Comparison of ENCODE assay signal across 1 cellular context in the genomic region with DNA sequence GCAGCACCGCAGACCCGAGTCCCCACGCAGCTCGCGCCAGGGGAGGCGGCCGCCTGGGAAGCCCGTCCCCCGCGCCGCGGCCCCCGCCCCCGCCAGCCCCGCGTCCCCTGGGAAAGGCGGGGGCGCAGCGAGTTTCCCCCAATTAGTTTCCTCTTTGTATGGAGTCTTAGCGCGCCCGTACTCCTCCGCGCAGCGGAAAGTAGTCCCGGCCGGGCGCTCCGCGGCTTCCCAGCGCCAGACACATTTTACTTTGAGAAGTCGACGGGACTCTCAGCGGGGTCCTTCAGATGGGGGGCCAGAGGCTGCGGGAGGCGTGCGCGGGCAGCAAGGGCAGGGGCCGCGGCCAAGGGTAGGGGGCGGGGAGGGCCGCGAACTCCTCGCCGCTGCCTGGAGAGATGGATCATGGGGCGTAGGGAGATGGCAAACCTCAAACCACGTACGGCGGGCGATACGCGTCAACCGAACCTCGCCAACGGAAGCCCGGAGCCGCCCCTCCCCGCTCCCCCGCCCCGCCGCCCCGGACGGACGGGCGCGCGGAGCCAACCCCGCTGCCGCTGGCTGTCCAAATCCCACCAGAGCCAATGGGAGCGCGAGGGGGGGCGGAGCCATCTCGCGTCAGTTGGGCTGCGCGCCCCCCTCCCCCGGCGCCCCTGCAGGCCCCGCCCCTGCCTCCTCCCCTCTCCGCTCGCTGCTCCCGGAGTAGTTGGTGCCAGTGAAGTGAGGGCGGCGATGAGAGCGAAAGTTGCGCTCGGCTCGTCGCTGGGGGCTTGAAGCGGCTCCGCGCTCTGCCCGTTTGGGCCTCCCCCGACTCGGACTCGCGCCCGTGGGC.
TF ChIP-seq lines count a peak whose summit lies in the region.

A gene (plus strand): TSS at position 706 of the 829 bp plus-strand sequence. CDS start 238 bp downstream, outside the sequence.

TF ChIP-seq in HEK293, 187 proteins besides CTCF, POLR2A, EP300 and RAD21 (continued from another document and continues in another):
- TF ChIP-seq, protein P1, sequence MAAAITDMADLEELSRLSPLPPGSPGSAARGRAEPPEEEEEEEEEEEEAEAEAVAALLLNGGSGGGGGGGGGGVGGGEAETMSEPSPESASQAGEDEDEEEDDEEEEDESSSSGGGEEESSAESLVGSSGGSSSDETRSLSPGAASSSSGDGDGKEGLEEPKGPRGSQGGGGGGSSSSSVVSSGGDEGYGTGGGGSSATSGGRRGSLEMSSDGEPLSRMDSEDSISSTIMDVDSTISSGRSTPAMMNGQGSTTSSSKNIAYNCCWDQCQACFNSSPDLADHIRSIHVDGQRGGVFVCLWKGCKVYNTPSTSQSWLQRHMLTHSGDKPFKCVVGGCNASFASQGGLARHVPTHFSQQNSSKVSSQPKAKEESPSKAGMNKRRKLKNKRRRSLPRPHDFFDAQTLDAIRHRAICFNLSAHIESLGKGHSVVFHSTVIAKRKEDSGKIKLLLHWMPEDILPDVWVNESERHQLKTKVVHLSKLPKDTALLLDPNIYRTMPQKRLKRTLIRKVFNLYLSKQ (tag by site-specific recombination; IDR thresholded peaks at IDR 0.05; ENCODE audit: borderline replicate concordance) = no peak
- TF ChIP-seq ZNF768 (tag by site-specific recombination; IDR thresholded peaks at IDR 0.05) (no peak), ZFHX2 (tag by site-specific recombination; conservative IDR thresholded peaks at IDR 0.05) (peak; percentile 93), ZNF132 (tag by site-specific recombination; IDR thresholded peaks at IDR 0.05; ENCODE audit: borderline replicate concordance) (no peak), ZBTB1 (tag by site-specific recombination; IDR thresholded peaks at IDR 0.05) (0 out of 2 replicates have a peak, but pooled peaks have one; percentile 63), ZBTB17 (tag by site-specific recombination; IDR thresholded peaks at IDR 0.05) (peak; percentile 82), ZNF202 (tag by site-specific recombination; IDR thresholded peaks at IDR 0.05; ENCODE audit: borderline replicate concordance) (no peak), ZNF155 (tag by site-specific recombination; IDR thresholded peaks at IDR 0.05) (no peak), ZNF600 (tag by site-specific recombination; IDR thresholded peaks at IDR 0.05) (peak; percentile 39; the same call in 1 of the 2 replicates), ZNF621 (tag by site-specific recombination; IDR thresholded peaks at IDR 0.05) (no peak), KLF10 (tag by site-specific recombination; IDR thresholded peaks at IDR 0.05) (peak; percentile 78), ZNF292 (tag by site-specific recombination; IDR thresholded peaks at IDR 0.05; ENCODE audit: borderline replicate concordance, low read depth) (no peak), ZNF555 (tag by site-specific recombination; conservative IDR thresholded peaks at IDR 0.05) (no peak), IKZF3 (tag by site-specific recombination; IDR thresholded peaks at IDR 0.05) (peak; percentile 80; the same call in 1 of the 2 replicates), ZNF521 (tag by site-specific recombination; IDR thresholded peaks at IDR 0.05) (no peak), ZNF530 (tag by site-specific recombination; IDR thresholded peaks at IDR 0.05; ENCODE audit: low read depth) (no peak), FEZF1 (tag by site-specific recombination; IDR thresholded peaks at IDR 0.05) (no peak), ZNF561 (tag by site-specific recombination; IDR thresholded peaks at IDR 0.05; ENCODE audit: borderline replicate concordance) (peak; percentile 91), ZBTB7A (tag by site-specific recombination; IDR thresholded peaks at IDR 0.05; ENCODE audit: low read depth) (peak; percentile 72; the same call in 1 of the 2 replicates), ZNF174 (tag by site-specific recombination; IDR thresholded peaks at IDR 0.05) (no peak), ZNF664 (tag by site-specific recombination; IDR thresholded peaks at IDR 0.05) (no peak), ZNF785 (tag by site-specific recombination; IDR thresholded peaks at IDR 0.05) (0 out of 2 replicates have a peak, but pooled peaks have one; percentile 60), KLF16 (tag by site-specific recombination; IDR thresholded peaks at IDR 0.05) (peak; percentile 96), ZNF747 (tag by site-specific recombination; IDR thresholded peaks at IDR 0.05) (no peak), ZXDB (tag by site-specific recombination; IDR thresholded peaks at IDR 0.05) (peak; percentile 95), ZNF214 (tag by site-specific recombination; IDR thresholded peaks at IDR 0.05; ENCODE audit: borderline replicate concordance) (no peak), ZBTB48 (tag by site-specific recombination; IDR thresholded peaks at IDR 0.05) (0 out of 2 replicates have a peak, but pooled peaks have one; percentile 38), ZNF548 (tag by site-specific recombination; IDR thresholded peaks at IDR 0.05) (no peak), ZNF302 (tag by site-specific recombination; IDR thresholded peaks at IDR 0.05; ENCODE audit: low read depth) (no peak), ZNF2 (tag by site-specific recombination; IDR thresholded peaks at IDR 0.05) (peak; percentile 73; the same call in 1 of the 2 replicates), ZNF433 (tag by site-specific recombination; IDR thresholded peaks at IDR 0.05; ENCODE audit: low read depth) (no peak), ZNF23 (tag by site-specific recombination; IDR thresholded peaks at IDR 0.05; ENCODE audit: borderline replicate concordance) (no peak), ZNF391 (tag by site-specific recombination; IDR thresholded peaks at IDR 0.05; ENCODE audit: borderline replicate concordance, low read depth) (peak; percentile 80; the same call in 1 of the 2 replicates), ZNF654 (tag by site-specific recombination; IDR thresholded peaks at IDR 0.05; ENCODE audit: low read depth) (no peak), TRIM28 (IDR thresholded peaks at IDR 0.05; ENCODE audit: borderline replicate concordance, low read length) (no peak), ZFP69B (tag by site-specific recombination; IDR thresholded peaks at IDR 0.05) (peak; percentile 83), ZNF350 (tag by site-specific recombination; IDR thresholded peaks at IDR 0.05) (no peak), YY1 (tag by site-specific recombination; IDR thresholded peaks at IDR 0.05) (peak; percentile 77), ZNF341 (tag by site-specific recombination; IDR thresholded peaks at IDR 0.05; ENCODE audit: low read depth) (peak; percentile 48), ZNF544 (tag by site-specific recombination; IDR thresholded peaks at IDR 0.05) (no peak)
- TF ChIP-seq, protein P2, sequence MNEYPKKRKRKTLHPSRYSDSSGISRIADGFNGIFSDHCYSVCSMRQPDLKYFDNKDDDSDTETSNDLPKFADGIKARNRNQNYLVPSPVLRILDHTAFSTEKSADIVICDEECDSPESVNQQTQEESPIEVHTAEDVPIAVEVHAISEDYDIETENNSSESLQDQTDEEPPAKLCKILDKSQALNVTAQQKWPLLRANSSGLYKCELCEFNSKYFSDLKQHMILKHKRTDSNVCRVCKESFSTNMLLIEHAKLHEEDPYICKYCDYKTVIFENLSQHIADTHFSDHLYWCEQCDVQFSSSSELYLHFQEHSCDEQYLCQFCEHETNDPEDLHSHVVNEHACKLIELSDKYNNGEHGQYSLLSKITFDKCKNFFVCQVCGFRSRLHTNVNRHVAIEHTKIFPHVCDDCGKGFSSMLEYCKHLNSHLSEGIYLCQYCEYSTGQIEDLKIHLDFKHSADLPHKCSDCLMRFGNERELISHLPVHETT (tag by site-specific recombination; IDR thresholded peaks at IDR 0.05) = peak; percentile 80
- TF ChIP-seq, protein P3, sequence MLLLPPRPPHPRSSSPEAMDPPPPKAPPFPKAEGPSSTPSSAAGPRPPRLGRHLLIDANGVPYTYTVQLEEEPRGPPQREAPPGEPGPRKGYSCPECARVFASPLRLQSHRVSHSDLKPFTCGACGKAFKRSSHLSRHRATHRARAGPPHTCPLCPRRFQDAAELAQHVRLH (tag by site-specific recombination; IDR thresholded peaks at IDR 0.05) = peak; percentile 84
- TF ChIP-seq, protein P4, sequence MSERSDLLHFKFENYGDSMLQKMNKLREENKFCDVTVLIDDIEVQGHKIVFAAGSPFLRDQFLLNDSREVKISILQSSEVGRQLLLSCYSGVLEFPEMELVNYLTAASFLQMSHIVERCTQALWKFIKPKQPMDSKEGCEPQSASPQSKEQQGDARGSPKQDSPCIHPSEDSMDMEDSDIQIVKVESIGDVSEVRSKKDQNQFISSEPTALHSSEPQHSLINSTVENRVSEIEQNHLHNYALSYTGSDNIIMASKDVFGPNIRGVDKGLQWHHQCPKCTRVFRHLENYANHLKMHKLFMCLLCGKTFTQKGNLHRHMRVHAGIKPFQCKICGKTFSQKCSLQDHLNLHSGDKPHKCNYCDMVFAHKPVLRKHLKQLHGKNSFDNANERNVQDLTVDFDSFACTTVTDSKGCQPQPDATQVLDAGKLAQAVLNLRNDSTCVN (tag by site-specific recombination; optimal IDR thresholded peaks at IDR 0.05) = peak; percentile 84
- TF ChIP-seq, protein P5, sequence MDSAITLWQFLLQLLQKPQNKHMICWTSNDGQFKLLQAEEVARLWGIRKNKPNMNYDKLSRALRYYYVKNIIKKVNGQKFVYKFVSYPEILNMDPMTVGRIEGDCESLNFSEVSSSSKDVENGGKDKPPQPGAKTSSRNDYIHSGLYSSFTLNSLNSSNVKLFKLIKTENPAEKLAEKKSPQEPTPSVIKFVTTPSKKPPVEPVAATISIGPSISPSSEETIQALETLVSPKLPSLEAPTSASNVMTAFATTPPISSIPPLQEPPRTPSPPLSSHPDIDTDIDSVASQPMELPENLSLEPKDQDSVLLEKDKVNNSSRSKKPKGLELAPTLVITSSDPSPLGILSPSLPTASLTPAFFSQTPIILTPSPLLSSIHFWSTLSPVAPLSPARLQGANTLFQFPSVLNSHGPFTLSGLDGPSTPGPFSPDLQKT (IDR thresholded peaks at IDR 0.05; ENCODE audit: borderline replicate concordance, low read depth, low read length) = no peak
- TF ChIP-seq, protein P6, sequence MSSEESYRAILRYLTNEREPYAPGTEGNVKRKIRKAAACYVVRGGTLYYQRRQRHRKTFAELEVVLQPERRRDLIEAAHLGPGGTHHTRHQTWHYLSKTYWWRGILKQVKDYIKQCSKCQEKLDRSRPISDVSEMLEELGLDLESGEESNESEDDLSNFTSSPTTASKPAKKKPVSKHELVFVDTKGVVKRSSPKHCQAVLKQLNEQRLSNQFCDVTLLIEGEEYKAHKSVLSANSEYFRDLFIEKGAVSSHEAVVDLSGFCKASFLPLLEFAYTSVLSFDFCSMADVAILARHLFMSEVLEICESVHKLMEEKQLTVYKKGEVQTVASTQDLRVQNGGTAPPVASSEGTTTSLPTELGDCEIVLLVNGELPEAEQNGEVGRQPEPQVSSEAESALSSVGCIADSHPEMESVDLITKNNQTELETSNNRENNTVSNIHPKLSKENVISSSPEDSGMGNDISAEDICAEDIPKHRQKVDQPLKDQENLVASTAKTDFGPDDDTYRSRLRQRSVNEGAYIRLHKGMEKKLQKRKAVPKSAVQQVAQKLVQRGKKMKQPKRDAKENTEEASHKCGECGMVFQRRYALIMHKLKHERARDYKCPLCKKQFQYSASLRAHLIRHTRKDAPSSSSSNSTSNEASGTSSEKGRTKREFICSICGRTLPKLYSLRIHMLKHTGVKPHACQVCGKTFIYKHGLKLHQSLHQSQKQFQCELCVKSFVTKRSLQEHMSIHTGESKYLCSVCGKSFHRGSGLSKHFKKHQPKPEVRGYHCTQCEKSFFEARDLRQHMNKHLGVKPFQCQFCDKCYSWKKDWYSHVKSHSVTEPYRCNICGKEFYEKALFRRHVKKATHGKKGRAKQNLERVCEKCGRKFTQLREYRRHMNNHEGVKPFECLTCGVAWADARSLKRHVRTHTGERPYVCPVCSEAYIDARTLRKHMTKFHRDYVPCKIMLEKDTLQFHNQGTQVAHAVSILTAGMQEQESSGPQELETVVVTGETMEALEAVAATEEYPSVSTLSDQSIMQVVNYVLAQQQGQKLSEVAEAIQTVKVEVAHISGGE (tag by site-specific recombination; conservative IDR thresholded peaks at IDR 0.05; ENCODE audit: low read depth) = peak; percentile 50; the same call in 1 of the 2 replicates
- TF ChIP-seq, protein P7, sequence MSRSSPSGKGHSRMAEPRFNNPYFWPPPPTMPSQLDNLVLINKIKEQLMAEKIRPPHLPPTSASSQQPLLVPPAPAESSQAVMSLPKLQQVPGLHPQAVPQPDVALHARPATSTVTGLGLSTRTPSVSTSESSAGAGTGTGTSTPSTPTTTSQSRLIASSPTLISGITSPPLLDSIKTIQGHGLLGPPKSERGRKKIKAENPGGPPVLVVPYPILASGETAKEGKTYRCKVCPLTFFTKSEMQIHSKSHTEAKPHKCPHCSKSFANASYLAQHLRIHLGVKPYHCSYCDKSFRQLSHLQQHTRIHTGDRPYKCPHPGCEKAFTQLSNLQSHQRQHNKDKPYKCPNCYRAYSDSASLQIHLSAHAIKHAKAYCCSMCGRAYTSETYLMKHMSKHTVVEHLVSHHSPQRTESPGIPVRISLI (tag by site-specific recombination; IDR thresholded peaks at IDR 0.05) = no peak
- TF ChIP-seq, protein P8, sequence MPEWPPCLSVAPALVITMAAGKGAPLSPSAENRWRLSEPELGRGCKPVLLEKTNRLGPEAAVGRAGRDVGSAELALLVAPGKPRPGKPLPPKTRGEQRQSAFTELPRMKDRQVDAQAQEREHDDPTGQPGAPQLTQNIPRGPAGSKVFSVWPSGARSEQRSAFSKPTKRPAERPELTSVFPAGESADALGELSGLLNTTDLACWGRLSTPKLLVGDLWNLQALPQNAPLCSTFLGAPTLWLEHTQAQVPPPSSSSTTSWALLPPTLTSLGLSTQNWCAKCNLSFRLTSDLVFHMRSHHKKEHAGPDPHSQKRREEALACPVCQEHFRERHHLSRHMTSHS (tag by site-specific recombination; IDR thresholded peaks at IDR 0.05) = no peak
- TF ChIP-seq, protein P9, sequence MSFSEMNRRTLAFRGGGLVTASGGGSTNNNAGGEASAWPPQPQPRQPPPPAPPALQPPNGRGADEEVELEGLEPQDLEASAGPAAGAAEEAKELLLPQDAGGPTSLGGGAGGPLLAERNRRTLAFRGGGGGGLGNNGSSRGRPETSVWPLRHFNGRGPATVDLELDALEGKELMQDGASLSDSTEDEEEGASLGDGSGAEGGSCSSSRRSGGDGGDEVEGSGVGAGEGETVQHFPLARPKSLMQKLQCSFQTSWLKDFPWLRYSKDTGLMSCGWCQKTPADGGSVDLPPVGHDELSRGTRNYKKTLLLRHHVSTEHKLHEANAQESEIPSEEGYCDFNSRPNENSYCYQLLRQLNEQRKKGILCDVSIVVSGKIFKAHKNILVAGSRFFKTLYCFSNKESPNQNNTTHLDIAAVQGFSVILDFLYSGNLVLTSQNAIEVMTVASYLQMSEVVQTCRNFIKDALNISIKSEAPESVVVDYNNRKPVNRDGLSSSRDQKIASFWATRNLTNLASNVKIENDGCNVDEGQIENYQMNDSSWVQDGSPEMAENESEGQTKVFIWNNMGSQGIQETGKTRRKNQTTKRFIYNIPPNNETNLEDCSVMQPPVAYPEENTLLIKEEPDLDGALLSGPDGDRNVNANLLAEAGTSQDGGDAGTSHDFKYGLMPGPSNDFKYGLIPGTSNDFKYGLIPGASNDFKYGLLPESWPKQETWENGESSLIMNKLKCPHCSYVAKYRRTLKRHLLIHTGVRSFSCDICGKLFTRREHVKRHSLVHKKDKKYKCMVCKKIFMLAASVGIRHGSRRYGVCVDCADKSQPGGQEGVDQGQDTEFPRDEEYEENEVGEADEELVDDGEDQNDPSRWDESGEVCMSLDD (tag by site-specific recombination; IDR thresholded peaks at IDR 0.05) = peak; percentile 94
